Comparison of ENCODE assay signal across 1 cellular context in the genomic region with DNA sequence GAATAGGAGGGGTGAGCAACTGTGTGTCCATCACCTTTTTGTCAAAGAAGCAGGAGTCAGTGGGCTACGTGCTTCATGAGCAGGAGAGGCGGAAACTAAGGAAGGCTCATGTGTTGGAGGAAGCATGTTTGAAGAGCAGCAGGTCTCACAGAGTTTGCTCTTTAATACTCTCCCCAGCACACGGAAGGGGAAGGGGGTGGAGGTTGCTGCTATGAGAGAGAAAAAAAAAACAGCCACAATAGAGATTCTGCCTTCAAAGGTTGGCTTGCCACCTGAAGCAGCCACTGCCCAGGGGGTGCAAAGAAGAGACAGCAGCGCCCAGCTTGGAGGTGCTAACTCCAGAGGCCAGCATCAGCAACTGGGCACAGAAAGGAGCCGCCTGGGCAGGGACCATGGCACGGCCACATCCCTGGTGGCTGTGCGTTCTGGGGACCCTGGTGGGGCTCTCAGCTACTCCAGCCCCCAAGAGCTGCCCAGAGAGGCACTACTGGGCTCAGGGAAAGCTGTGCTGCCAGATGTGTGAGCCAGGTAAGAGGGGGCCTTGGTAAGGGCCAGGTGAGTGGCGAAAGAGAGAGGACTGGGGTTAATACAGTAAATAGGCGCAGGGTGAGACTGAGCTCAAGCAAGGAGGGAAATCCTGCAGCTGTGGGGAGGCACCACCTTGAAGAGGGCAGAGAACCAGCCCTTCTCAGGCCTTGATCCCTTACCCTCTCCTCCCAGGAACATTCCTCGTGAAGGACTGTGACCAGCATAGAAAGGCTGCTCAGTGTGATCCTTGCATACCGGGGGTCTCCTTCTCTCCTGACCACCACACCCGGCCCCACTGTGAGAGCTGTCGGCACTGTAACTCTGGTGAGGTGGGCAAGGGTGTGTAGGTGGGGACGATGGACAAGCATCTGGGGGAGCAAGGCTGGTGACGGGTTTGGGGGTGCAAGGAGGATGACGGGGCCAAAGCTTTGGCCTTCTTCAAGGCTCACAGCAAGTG.
A peak's percentile ranks its signal among the peaks of the same experiment; 100 is the strongest.
TF ChIP-seq lines count a peak whose summit lies in the region.

A gene (plus strand): TSS at position 252 of the 985 bp plus-strand sequence. CDS start 141 bp downstream, at position 393.

TF ChIP-seq in GM12878, 131 proteins besides CTCF, POLR2A, EP300 and RAD21 (continued from another document and continues in another):
- TF ChIP-seq, protein P1, sequence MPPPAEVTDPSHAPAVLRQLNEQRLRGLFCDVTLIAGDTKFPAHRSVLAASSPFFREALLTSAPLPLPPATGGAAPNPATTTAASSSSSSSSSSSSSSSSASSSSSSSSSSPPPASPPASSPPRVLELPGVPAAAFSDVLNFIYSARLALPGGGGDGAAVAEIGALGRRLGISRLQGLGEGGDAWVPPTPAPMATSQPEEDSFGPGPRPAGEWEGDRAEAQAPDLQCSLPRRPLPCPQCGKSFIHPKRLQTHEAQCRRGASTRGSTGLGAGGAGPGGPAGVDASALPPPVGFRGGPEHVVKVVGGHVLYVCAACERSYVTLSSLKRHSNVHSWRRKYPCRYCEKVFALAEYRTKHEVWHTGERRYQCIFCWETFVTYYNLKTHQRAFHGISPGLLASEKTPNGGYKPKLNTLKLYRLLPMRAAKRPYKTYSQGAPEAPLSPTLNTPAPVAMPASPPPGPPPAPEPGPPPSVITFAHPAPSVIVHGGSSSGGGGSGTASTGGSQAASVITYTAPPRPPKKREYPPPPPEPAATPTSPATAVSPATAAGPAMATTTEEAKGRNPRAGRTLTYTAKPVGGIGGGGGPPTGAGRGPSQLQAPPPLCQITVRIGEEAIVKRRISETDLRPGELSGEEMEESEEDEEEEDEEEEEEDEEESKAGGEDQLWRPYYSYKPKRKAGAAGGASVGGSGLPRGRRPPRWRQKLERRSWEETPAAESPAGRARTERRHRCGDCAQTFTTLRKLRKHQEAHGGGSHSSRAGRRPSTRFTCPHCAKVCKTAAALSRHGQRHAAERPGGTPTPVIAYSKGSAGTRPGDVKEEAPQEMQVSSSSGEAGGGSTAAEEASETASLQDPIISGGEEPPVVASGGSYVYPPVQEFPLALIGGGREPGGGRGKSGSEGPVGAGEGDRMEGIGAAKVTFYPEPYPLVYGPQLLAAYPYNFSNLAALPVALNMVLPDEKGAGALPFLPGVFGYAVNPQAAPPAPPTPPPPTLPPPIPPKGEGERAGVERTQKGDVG (CRISPR knock-in tag; IDR thresholded peaks at IDR 0.05) = no peak
- TF ChIP-seq RFX5 (IDR thresholded peaks at IDR 0.05; ENCODE audit: low read depth, low read length) (no peak), STAT3 (IDR thresholded peaks at IDR 0.05; ENCODE audit: low read depth, low read length) (no peak), GABPA (IDR thresholded peaks at IDR 0.05; ENCODE audit: low read depth) (no peak), ATF7 (IDR thresholded peaks at IDR 0.05; ENCODE audit: low read depth) (no peak), YY1 (IDR thresholded peaks at IDR 0.05; ENCODE audit: low read depth, low read length) (no peak), RCOR1 (conservative IDR thresholded peaks at IDR 0.05; ENCODE audit: low read depth, low read length) (no peak), WRNIP1 (IDR thresholded peaks at IDR 0.05; ENCODE audit: borderline replicate concordance, low read depth, low read length) (no peak), YBX1 (IDR thresholded peaks at IDR 0.05) (no peak), NBN (IDR thresholded peaks at IDR 0.05) (0 out of 2 replicates have a peak, but pooled peaks have one; percentile 14), ZNF217 (IDR thresholded peaks at IDR 0.05) (no peak), TCF7 (IDR thresholded peaks at IDR 0.05; ENCODE audit: borderline replicate concordance) (no peak), BCL11A (IDR thresholded peaks at IDR 0.05; ENCODE audit: low read depth, low read length) (no peak), HCFC1 (IDR thresholded peaks at IDR 0.05; ENCODE audit: low read length) (no peak), NR2F1 (conservative IDR thresholded peaks at IDR 0.05) (no peak), CHD4 (IDR thresholded peaks at IDR 0.05) (no peak), ZSCAN29 (IDR thresholded peaks at IDR 0.05) (no peak), TCF12 (IDR thresholded peaks at IDR 0.05; ENCODE audit: low read depth, low read length) (no peak), IKZF2 (IDR thresholded peaks at IDR 0.05) (no peak), RBBP5 (conservative IDR thresholded peaks at IDR 0.05) (no peak), STAT1 (conservative IDR thresholded peaks at IDR 0.05) (no peak), SIX5 (IDR thresholded peaks at IDR 0.05; ENCODE audit: low read depth, low read length, severe bottlenecking) (no peak), HDGF (IDR thresholded peaks at IDR 0.05) (peak; percentile 62; the same call in 1 of the 2 replicates), CHD1 (IDR thresholded peaks at IDR 0.05; ENCODE audit: low read depth, low read length) (no peak), CREM (IDR thresholded peaks at IDR 0.05; ENCODE audit: low read depth) (peak; percentile 46; the same call in 1 of the 2 replicates), ZBED1 (IDR thresholded peaks at IDR 0.05; ENCODE audit: borderline replicate concordance) (peak; percentile 54; the same call in 1 of the 2 replicates), BRCA1 (IDR thresholded peaks at IDR 0.05; ENCODE audit: low read depth, low read length) (no peak), KLF5 (IDR thresholded peaks at IDR 0.05; ENCODE audit: partially characterized antibody) (no peak), CBFB (IDR thresholded peaks at IDR 0.05; ENCODE audit: low read depth) (peak; percentile 44; the same call in 1 of the 2 replicates)
- TF ChIP-seq, protein P2, sequence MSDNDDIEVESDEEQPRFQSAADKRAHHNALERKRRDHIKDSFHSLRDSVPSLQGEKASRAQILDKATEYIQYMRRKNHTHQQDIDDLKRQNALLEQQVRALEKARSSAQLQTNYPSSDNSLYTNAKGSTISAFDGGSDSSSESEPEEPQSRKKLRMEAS (IDR thresholded peaks at IDR 0.05; ENCODE audit: low read depth, low read length) = no peak
- TF ChIP-seq, protein P3, sequence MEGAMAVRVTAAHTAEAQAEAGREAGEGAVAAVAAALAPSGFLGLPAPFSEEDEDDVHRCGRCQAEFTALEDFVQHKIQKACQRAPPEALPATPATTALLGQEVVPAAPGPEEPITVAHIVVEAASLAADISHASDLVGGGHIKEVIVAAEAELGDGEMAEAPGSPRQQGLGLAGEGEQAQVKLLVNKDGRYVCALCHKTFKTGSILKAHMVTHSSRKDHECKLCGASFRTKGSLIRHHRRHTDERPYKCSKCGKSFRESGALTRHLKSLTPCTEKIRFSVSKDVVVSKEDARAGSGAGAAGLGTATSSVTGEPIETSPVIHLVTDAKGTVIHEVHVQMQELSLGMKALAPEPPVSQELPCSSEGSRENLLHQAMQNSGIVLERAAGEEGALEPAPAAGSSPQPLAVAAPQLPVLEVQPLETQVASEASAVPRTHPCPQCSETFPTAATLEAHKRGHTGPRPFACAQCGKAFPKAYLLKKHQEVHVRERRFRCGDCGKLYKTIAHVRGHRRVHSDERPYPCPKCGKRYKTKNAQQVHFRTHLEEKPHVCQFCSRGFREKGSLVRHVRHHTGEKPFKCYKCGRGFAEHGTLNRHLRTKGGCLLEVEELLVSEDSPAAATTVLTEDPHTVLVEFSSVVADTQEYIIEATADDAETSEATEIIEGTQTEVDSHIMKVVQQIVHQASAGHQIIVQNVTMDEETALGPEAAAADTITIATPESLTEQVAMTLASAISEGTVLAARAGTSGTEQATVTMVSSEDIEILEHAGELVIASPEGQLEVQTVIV (IDR thresholded peaks at IDR 0.05; ENCODE audit: borderline replicate concordance, partially characterized antibody) = no peak
- TF ChIP-seq, protein P4, sequence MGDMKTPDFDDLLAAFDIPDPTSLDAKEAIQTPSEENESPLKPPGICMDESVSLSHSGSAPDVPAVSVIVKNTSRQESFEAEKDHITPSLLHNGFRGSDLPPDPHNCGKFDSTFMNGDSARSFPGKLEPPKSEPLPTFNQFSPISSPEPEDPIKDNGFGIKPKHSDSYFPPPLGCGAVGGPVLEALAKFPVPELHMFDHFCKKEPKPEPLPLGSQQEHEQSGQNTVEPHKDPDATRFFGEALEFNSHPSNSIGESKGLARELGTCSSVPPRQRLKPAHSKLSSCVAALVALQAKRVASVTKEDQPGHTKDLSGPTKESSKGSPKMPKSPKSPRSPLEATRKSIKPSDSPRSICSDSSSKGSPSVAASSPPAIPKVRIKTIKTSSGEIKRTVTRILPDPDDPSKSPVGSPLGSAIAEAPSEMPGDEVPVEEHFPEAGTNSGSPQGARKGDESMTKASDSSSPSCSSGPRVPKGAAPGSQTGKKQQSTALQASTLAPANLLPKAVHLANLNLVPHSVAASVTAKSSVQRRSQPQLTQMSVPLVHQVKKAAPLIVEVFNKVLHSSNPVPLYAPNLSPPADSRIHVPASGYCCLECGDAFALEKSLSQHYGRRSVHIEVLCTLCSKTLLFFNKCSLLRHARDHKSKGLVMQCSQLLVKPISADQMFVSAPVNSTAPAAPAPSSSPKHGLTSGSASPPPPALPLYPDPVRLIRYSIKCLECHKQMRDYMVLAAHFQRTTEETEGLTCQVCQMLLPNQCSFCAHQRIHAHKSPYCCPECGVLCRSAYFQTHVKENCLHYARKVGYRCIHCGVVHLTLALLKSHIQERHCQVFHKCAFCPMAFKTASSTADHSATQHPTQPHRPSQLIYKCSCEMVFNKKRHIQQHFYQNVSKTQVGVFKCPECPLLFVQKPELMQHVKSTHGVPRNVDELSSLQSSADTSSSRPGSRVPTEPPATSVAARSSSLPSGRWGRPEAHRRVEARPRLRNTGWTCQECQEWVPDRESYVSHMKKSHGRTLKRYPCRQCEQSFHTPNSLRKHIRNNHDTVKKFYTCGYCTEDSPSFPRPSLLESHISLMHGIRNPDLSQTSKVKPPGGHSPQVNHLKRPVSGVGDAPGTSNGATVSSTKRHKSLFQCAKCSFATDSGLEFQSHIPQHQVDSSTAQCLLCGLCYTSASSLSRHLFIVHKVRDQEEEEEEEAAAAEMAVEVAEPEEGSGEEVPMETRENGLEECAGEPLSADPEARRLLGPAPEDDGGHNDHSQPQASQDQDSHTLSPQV (IDR thresholded peaks at IDR 0.05) = 0 out of 2 replicates have a peak, but pooled peaks have one; percentile 64
- TF ChIP-seq, protein P5, sequence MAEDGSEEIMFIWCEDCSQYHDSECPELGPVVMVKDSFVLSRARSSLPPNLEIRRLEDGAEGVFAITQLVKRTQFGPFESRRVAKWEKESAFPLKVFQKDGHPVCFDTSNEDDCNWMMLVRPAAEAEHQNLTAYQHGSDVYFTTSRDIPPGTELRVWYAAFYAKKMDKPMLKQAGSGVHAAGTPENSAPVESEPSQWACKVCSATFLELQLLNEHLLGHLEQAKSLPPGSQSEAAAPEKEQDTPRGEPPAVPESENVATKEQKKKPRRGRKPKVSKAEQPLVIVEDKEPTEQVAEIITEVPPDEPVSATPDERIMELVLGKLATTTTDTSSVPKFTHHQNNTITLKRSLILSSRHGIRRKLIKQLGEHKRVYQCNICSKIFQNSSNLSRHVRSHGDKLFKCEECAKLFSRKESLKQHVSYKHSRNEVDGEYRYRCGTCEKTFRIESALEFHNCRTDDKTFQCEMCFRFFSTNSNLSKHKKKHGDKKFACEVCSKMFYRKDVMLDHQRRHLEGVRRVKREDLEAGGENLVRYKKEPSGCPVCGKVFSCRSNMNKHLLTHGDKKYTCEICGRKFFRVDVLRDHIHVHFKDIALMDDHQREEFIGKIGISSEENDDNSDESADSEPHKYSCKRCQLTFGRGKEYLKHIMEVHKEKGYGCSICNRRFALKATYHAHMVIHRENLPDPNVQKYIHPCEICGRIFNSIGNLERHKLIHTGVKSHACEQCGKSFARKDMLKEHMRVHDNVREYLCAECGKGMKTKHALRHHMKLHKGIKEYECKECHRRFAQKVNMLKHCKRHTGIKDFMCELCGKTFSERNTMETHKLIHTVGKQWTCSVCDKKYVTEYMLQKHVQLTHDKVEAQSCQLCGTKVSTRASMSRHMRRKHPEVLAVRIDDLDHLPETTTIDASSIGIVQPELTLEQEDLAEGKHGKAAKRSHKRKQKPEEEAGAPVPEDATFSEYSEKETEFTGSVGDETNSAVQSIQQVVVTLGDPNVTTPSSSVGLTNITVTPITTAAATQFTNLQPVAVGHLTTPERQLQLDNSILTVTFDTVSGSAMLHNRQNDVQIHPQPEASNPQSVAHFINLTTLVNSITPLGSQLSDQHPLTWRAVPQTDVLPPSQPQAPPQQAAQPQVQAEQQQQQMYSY (CRISPR knock-in tag; IDR thresholded peaks at IDR 0.05) = no peak
- TF ChIP-seq, protein P6, sequence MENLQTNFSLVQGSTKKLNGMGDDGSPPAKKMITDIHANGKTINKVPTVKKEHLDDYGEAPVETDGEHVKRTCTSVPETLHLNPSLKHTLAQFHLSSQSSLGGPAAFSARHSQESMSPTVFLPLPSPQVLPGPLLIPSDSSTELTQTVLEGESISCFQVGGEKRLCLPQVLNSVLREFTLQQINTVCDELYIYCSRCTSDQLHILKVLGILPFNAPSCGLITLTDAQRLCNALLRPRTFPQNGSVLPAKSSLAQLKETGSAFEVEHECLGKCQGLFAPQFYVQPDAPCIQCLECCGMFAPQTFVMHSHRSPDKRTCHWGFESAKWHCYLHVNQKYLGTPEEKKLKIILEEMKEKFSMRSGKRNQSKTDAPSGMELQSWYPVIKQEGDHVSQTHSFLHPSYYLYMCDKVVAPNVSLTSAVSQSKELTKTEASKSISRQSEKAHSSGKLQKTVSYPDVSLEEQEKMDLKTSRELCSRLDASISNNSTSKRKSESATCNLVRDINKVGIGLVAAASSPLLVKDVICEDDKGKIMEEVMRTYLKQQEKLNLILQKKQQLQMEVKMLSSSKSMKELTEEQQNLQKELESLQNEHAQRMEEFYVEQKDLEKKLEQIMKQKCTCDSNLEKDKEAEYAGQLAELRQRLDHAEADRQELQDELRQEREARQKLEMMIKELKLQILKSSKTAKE (IDR thresholded peaks at IDR 0.05; ENCODE audit: low read depth, poor library complexity, severe bottlenecking) = no peak
- TF ChIP-seq, protein P7, sequence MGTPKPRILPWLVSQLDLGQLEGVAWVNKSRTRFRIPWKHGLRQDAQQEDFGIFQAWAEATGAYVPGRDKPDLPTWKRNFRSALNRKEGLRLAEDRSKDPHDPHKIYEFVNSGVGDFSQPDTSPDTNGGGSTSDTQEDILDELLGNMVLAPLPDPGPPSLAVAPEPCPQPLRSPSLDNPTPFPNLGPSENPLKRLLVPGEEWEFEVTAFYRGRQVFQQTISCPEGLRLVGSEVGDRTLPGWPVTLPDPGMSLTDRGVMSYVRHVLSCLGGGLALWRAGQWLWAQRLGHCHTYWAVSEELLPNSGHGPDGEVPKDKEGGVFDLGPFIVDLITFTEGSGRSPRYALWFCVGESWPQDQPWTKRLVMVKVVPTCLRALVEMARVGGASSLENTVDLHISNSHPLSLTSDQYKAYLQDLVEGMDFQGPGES (IDR thresholded peaks at IDR 0.05) = no peak
- TF ChIP-seq, protein P8, sequence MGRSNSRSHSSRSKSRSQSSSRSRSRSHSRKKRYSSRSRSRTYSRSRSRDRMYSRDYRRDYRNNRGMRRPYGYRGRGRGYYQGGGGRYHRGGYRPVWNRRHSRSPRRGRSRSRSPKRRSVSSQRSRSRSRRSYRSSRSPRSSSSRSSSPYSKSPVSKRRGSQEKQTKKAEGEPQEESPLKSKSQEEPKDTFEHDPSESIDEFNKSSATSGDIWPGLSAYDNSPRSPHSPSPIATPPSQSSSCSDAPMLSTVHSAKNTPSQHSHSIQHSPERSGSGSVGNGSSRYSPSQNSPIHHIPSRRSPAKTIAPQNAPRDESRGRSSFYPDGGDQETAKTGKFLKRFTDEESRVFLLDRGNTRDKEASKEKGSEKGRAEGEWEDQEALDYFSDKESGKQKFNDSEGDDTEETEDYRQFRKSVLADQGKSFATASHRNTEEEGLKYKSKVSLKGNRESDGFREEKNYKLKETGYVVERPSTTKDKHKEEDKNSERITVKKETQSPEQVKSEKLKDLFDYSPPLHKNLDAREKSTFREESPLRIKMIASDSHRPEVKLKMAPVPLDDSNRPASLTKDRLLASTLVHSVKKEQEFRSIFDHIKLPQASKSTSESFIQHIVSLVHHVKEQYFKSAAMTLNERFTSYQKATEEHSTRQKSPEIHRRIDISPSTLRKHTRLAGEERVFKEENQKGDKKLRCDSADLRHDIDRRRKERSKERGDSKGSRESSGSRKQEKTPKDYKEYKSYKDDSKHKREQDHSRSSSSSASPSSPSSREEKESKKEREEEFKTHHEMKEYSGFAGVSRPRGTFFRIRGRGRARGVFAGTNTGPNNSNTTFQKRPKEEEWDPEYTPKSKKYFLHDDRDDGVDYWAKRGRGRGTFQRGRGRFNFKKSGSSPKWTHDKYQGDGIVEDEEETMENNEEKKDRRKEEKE (IDR thresholded peaks at IDR 0.05) = no peak
